In the genomic region with DNA sequence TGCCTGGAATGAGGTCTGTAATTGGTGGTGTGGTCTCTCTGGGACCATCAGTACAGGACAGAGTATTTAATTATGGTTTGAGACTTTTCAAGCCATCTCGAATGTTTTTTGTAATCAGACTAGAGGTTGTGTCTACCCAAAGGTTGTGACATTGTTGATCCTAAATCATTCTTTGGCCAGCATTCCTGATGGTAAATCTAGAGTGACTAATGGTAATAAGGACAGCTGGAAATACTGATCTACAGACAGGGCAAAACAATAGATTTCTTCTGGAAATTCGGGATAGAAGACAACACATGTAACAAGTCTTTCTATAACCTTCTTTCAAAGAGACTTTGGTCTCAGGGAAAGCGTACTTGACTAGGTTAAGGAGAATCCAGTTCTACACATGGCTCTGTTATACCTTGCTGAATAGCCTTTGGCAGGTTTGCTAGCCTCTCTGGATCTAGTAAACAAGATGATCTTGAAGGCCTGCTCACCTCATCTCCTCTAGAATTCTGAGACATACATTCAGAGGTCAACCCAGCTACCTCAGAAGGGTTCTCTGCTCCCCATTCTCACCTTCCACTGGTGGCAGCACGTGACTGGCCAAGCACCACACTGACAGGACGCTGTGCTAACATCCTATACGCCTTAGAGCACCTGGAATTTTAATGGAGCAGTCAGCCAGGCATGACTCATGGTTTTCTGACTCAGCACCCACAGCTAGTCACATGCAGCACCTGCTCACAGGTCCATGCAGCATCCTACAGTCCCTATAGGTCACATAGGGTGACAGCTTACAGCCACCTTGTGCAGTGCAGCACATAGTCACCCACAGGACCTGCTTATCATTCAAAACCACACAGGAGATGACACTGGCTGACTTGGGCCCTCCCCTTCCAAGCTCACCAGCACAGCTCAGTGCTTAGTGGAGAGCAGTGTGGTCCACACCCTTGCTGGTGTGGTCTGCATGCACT, we compare ENCODE assay signal across 9 cellular contexts. TPM values are rescaled to one million over a fixed set of nuclear protein-coding genes. Genes with fewer than 3 reads are reported as not detected.
DNase-seq lines count a peak whose midpoint lies in the region; ATAC-seq and TF ChIP-seq lines count a peak whose summit lies in the region.
"Had no signal": no experiment of that assay in that cellular context is flagged by ENCODE, and none has a peak within 500 bp of the region (broad histone marks: within the 10 kb centered on the region; RNA-seq: fewer than 3 reads in every experiment).

No MANE protein-coding gene starts in this region.

- no peak overlapping the region for H3K23ac ChIP-seq in mesenchymal stem cell (ENCODE audit: low read length in 2 of 2)

- no peak overlapping the region for H3K27ac ChIP-seq in CD8-positive, alpha-beta memory T cell (ENCODE audit: low read depth, low read length)
- H3K27ac ChIP-seq in lower lobe of right lung (no peak overlapping the region), mesenchymal stem cell (ENCODE audit: low read length, poor library complexity, severe bottlenecking) (no peak overlapping the region), substantia nigra (ENCODE audit: low read depth, low read length, poor library complexity, severe bottlenecking) (no peak overlapping the region), SJCRH30 (no peak overlapping the region)

- H3K9me3 Mint-ChIP-seq in CD8-positive, alpha-beta memory T cell, result peaks cover 8 to 16% (median 12%) of the 10 kb centered on the region in 5 donors
- H3K9me3 Mint-ChIP-seq in activated T-helper 17 cell treated with anti-CD3 and anti-CD28 coated beads, Interleukin-2, amount 50 U/mL, for 72 hours, result peaks cover 10% of the 10 kb centered on the region

- H2BK120ac ChIP-seq in mesenchymal stem cell (ENCODE audit: low read depth, low read length), result no peak overlapping the region

- WGBS in mesenchymal stem cell, result 84% methylated on average over 6 of the region's 6 CpGs

- no peaks in the 10 kb centered on the region for H3K27me3 ChIP-seq in CD8-positive, alpha-beta memory T cell (ENCODE audit: insufficient read depth, low read length, poor library complexity, severe bottlenecking)
- no peaks in the 10 kb centered on the region for H3K27me3 ChIP-seq in lower lobe of right lung (ENCODE audit: low read depth)
- H3K27me3 ChIP-seq in mesenchymal stem cell (ENCODE audit: control insufficient read depth in 1 of 2, insufficient read depth in 1 of 2, low read length in 2 of 2), result peaks cover 14 to 35% of the 10 kb centered on the region in 2 experiments
- no peaks in the 10 kb centered on the region; the same call in 1 of the 2 replicates for H3K27me3 ChIP-seq in SJCRH30

- H3K36me3 ChIP-seq in CD8-positive, alpha-beta memory T cell (ENCODE audit: insufficient read depth, low read length), result no peaks in the 10 kb centered on the region
- H3K36me3 ChIP-seq in lower lobe of right lung (no peaks in the 10 kb centered on the region), mesenchymal stem cell (ENCODE audit: control insufficient read depth in 1 of 2, insufficient read depth in 2 of 2, low read depth in 1 of 2, low read length in 2 of 2) (no peaks in the 10 kb centered on the region), SJCRH30 (no peaks in the 10 kb centered on the region)

- H3K4me2 ChIP-seq in mesenchymal stem cell (ENCODE audit: low read length, poor library complexity, severe bottlenecking), result no peak overlapping the region

- no peak overlapping the region for H3K4ac ChIP-seq in mesenchymal stem cell (ENCODE audit: low read depth in 1 of 2, low read length in 2 of 2)

- no peak overlapping the region for H4K8ac ChIP-seq in mesenchymal stem cell (ENCODE audit: low read length)

- intact Hi-C loops in lower lobe of right lung (cut with DNase I), result no loop called here

- H2AK5ac ChIP-seq in mesenchymal stem cell (ENCODE audit: low read length, severe bottlenecking), result no peak overlapping the region

- H3K18ac ChIP-seq in mesenchymal stem cell (ENCODE audit: low read depth in 1 of 2, low read length in 2 of 2), result no peak overlapping the region

- TF ChIP-seq CTCF in lower lobe of right lung (IDR thresholded peaks at IDR 0.05), result no peak

- H2BK5ac ChIP-seq in mesenchymal stem cell (ENCODE audit: low read depth, low read length, poor library complexity, severe bottlenecking), result no peak overlapping the region

- H3K4me3 Mint-ChIP-seq in CD8-positive, alpha-beta memory T cell, result no peak overlapping the region
- H3K4me3 Mint-ChIP-seq in activated T-helper 17 cell treated with anti-CD3 and anti-CD28 coated beads, Interleukin-2, amount 50 U/mL, for 72 hours, result peak overlapping the region; percentile 11
- H3K4me3 Mint-ChIP-seq: activated naive CD4-positive, alpha-beta T cell treated with anti-CD3 and anti-CD28 coated beads, Interleukin-2, amount 50 U/mL, for 24 hours had no signal

- peaks cover 2 to 6% of the 10 kb centered on the region in 2 donors for H3K27me3 Mint-ChIP-seq in CD8-positive, alpha-beta memory T cell
- H3K27me3 Mint-ChIP-seq in activated T-helper 17 cell treated with anti-CD3 and anti-CD28 coated beads, Interleukin-2, amount 50 U/mL, for 72 hours, result no peaks in the 10 kb centered on the region

- POLR2A ChIA-PET in CD8-positive, alpha-beta memory T cell (lab: Charles Lee), result no interaction called here

- no peak overlapping the region for H2BK12ac ChIP-seq in mesenchymal stem cell (ENCODE audit: low read length in 2 of 2)

- peaks cover 0 to 13% (median 2%) of the 10 kb centered on the region in 3 donors for H3K36me3 Mint-ChIP-seq in CD8-positive, alpha-beta memory T cell
- no peaks in the 10 kb centered on the region for H3K36me3 Mint-ChIP-seq in activated T-helper 17 cell treated with anti-CD3 and anti-CD28 coated beads, Interleukin-2, amount 50 U/mL, for 72 hours (ENCODE audit: low read depth)

- ATAC-seq in activated T-helper 17 cell treated with anti-CD3 and anti-CD28 coated beads, Interleukin-2, amount 50 U/mL, for 72 hours (replicated peaks), result peak; percentile 97
- peak; percentile 28 to 50 for ATAC-seq in lower lobe of right lung
- ATAC-seq in GM21447 (IDR thresholded peaks at IDR 0.05; ENCODE audit: unreplicated experiment), result no peak

- CTCF ChIA-PET in CD8-positive, alpha-beta memory T cell (lab: Charles Lee), result no interaction called here

- no peak overlapping the region for H2AFZ ChIP-seq in mesenchymal stem cell (ENCODE audit: low read depth, low read length)

- peak in 4 of 5 donors; percentile 6 to 55 (median 30) for DNase-seq in CD8-positive, alpha-beta memory T cell
- DNase-seq in LoVo (ENCODE audit: low spot score) (peak; percentile 86), lower lobe of right lung (no peak), mesenchymal stem cell (no peak), substantia nigra (lab: John Stamatoyannopoulos, UW) (no peak), SJCRH30 (no peak)

- no peaks in the 10 kb centered on the region for H3K79me1 ChIP-seq in mesenchymal stem cell (replicated peaks; ENCODE audit: low read length, poor library complexity, severe bottlenecking)

- no peak overlapping the region for H3K4me3 ChIP-seq in CD8-positive, alpha-beta memory T cell (ENCODE audit: low read length)
- H3K4me3 ChIP-seq in lower lobe of right lung (no peak overlapping the region), mesenchymal stem cell (ENCODE audit: insufficient read depth in 1 of 2, low read depth in 1 of 2, low read length in 2 of 2) (no peak overlapping the region), SJCRH30 (no peak overlapping the region)

- peak overlapping the region in 6 of 8 donors; percentile 4 to 85 (median 64) for H3K27ac Mint-ChIP-seq in CD8-positive, alpha-beta memory T cell
- peak overlapping the region; percentile 14 for H3K27ac Mint-ChIP-seq in activated T-helper 17 cell treated with anti-CD3 and anti-CD28 coated beads, Interleukin-2, amount 50 U/mL, for 72 hours
- H3K27ac Mint-ChIP-seq: activated naive CD4-positive, alpha-beta T cell treated with anti-CD3 and anti-CD28 coated beads, Interleukin-2, amount 50 U/mL, for 24 hours had no signal

- H3K9me3 ChIP-seq in CD8-positive, alpha-beta memory T cell (ENCODE audit: low read length), result peaks cover 3% of the 10 kb centered on the region
- no peaks in the 10 kb centered on the region for H3K9me3 ChIP-seq in lower lobe of right lung
- H3K9me3 ChIP-seq in mesenchymal stem cell (ENCODE audit: control insufficient read depth, low read length), result no peaks in the 10 kb centered on the region
- peaks cover 6% of the 10 kb centered on the region; the same call in 1 of the 2 replicates for H3K9me3 ChIP-seq in SJCRH30 (replicated peaks)

- no peak overlapping the region for H4K91ac ChIP-seq in mesenchymal stem cell (ENCODE audit: low read length)

- H3K9ac ChIP-seq in mesenchymal stem cell (ENCODE audit: low read length), result no peak overlapping the region

- no peak overlapping the region for H3K14ac ChIP-seq in mesenchymal stem cell (ENCODE audit: low read length in 2 of 2)

- no peaks in the 10 kb centered on the region for H3K4me1 ChIP-seq in CD8-positive, alpha-beta memory T cell (ENCODE audit: insufficient read depth, low read length)
- H3K4me1 ChIP-seq in lower lobe of right lung (no peaks in the 10 kb centered on the region), mesenchymal stem cell (ENCODE audit: control insufficient read depth, insufficient read depth, low read depth, low read length) (peaks cover 5% of the 10 kb centered on the region), SJCRH30 (no peaks in the 10 kb centered on the region)

- H2BK15ac ChIP-seq in mesenchymal stem cell (ENCODE audit: low read depth, poor library complexity, severe bottlenecking), result no peak overlapping the region

- H3K4me1 Mint-ChIP-seq in CD8-positive, alpha-beta memory T cell, result peaks cover 9 to 10% (median 10%) of the 10 kb centered on the region in 3 donors
- H3K4me1 Mint-ChIP-seq in activated T-helper 17 cell treated with anti-CD3 and anti-CD28 coated beads, Interleukin-2, amount 50 U/mL, for 72 hours, result peaks cover 12% of the 10 kb centered on the region

RNA-seq across cellular contexts. Expression of gene PLB1, which starts 12.2 kb away (rescaled TPM):
- total RNA-seq in CD8-positive, alpha-beta memory T cell, result under 1 TPM; 0.35 to 0.39 TPM
- polyA plus RNA-seq in CD8-positive, alpha-beta memory T cell, result 0.16 TPM
- total RNA-seq in activated T-helper 17 cell treated with anti-CD3 and anti-CD28 coated beads, Interleukin-2, amount 50 U/mL, for 72 hours, result under 1 TPM; 0.61 to 0.90 TPM
- total RNA-seq in lower lobe of right lung, result 5.5 TPM
- 0.70 TPM for polyA plus RNA-seq in mesenchymal stem cell (2013, experiment 1 of 2)
- polyA plus RNA-seq in mesenchymal stem cell (2013, experiment 2 of 2), result 0.74 TPM
- total RNA-seq in SJCRH30 (2014; rRNA removed; shearing (Covaris generic)), result 0.61 and 0.79 TPM in 2 replicates

Comparison
In these comparisons a context has a peak if more than half of its experiments do, and no peak if none do; other contexts are left out.
1. DNase-seq: peak in CD8-positive, alpha-beta memory T cell (4 of 5) and LoVo (single experiment); none in lower lobe of right lung (single experiment), mesenchymal stem cell (single experiment), substantia nigra (0 of 49) and SJCRH30 (0 of 2).